ENCODE assay signal across 8 cellular contexts in the genomic region with DNA sequence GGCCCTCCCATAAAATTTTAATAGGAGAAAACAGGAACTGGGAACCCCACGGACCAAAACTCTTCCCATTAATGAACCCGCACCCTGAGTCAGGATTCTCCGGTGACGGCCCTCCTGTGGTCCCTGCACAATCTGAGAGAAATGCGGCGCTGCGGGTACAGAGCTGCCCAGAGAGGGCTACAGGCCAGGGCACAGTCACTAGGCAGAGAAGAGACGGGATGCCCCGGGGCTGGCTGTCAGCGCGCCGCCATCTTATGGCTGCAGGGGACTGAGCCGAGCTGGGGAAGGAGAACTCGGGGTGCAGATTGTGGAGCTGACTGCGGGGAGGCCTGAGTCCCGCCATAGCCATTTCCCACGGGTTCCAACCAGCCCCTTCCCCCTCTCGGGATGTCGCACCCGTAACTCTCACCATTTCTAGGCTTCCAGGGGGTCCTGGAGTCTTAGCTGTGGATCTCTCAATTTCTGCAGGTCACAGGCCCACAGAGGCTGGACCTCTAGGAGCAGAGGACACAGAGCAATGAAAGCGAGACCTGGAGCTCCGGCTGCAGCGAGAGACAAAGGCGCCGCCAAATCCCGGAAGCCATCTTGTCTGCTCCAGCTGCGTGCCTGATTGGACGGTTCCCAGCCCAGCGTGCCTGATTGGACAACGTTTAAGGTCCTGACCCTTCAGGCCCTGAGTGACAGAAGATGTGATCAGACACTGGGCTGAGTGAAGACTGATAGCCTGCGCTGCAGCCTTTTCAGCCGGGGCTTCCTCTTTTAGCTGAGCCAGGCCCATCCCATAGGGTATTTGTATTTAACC. TPM values are rescaled to one million over a fixed set of nuclear protein-coding genes. Genes with fewer than 3 reads are reported as not detected.
A peak's percentile ranks its signal among the peaks of the same experiment; 100 is the strongest.
DNase-seq lines count a peak whose midpoint lies in the region; TF ChIP-seq lines count a peak whose summit lies in the region.

A gene (minus strand): TSS at position 591 of the 802 bp plus-strand sequence. CDS start 179 bp downstream, at position 412.

- H3K9me3 ChIP-seq in ovary = no peaks in the 10 kb centered on the region
- H3K9me3 ChIP-seq in tibial artery = no peaks in the 10 kb centered on the region

- peaks cover 10% of the 10 kb centered on the region for H3K36me3 Mint-ChIP-seq in activated naive CD8-positive, alpha-beta T cell

- no peaks in the 10 kb centered on the region for H3K9me3 Mint-ChIP-seq in activated naive CD8-positive, alpha-beta T cell (ENCODE audit: low read depth)

- H3K4me1 Mint-ChIP-seq in activated naive CD8-positive, alpha-beta T cell (ENCODE audit: low read depth) = peaks cover 42% of the 10 kb centered on the region

- TF ChIP-seq CTCF in HFF-Myc (IDR thresholded peaks at IDR 0.05; ENCODE audit: low read depth, low read length, missing control alignments) (no peak), ovary (IDR thresholded peaks at IDR 0.05) (no peak), tibial artery (IDR thresholded peaks at IDR 0.05) (peak in 1 of 2 experiments; percentile 5)

- peak within 1 kb of the TSS; percentile 98 for H3K27ac Mint-ChIP-seq in activated naive CD8-positive, alpha-beta T cell

- H3K4me1 ChIP-seq in ovary (ENCODE audit: insufficient read depth) (peaks cover 2% of the 10 kb centered on the region), tibial artery (peaks cover 0 to 14% (median 6%) of the 10 kb centered on the region in 4 donors)

- peak within 1 kb of the TSS; percentile 39 to 60 for H3K27ac ChIP-seq in ovary
- H3K27ac ChIP-seq in tibial artery = peak within 1 kb of the TSS; percentile 77 to 87

- peak within 1 kb of the TSS; percentile 76 for H3K4me3 ChIP-seq in HFF-Myc (replicated peaks; ENCODE audit: low read depth, low read length)
- H3K4me3 ChIP-seq in ovary = peak within 1 kb of the TSS; percentile 65
- H3K4me3 ChIP-seq in tibial artery = peak within 1 kb of the TSS; percentile 84 to 91

- 0% methylated on average over 32 of the region's 32 CpGs for WGBS in ovary, 3 donors

- H3K4me3 Mint-ChIP-seq in activated naive CD8-positive, alpha-beta T cell = peak within 1 kb of the TSS; percentile 99

- peak; percentile 84 for DNase-seq in GM04504 (ENCODE audit: low read depth)
- DNase-seq in HFF-Myc (ENCODE audit: extremely low read depth, low read depth) = peak; percentile 80
- DNase-seq in MV-4-11 (lab: John Stamatoyannopoulos, UW) = peak; percentile 97
- DNase-seq in SKM-1 (lab: John Stamatoyannopoulos, UW; ENCODE audit: unreplicated experiment) = peak; percentile 75
- DNase-seq in head of caudate nucleus = peak; percentile 88 to 97 (median 94)
- DNase-seq in ovary = peak; percentile 79 to 89 (median 84)
- DNase-seq in tibial artery = peak; percentile 95

- no peaks in the 10 kb centered on the region for H3K27me3 ChIP-seq in ovary
- no peaks in the 10 kb centered on the region for H3K27me3 ChIP-seq in tibial artery

- H3K27me3 Mint-ChIP-seq in activated naive CD8-positive, alpha-beta T cell = no peaks in the 10 kb centered on the region

- TF ChIP-seq EP300 in ovary (IDR thresholded peaks at IDR 0.05) = no peak

- intact Hi-C loops in head of caudate nucleus (cut with DNase I) = no loop called here
- intact Hi-C loops in ovary (cut with DNase I) = no loop called here
- intact Hi-C loops in tibial artery (cut with DNase I; ENCODE audit: low total_unique reads) = no loop called here

- TF ChIP-seq POLR2A in ovary (IDR thresholded peaks at IDR 0.05) = no peak

- H3K36me3 ChIP-seq in ovary = no peaks in the 10 kb centered on the region
- H3K36me3 ChIP-seq in tibial artery = peaks cover 0 to 6% (median 0%) of the 10 kb centered on the region in 3 donors

RNA-seq across cellular contexts. Expression of the gene that starts here (rescaled TPM):
- 1 to 10 TPM; 4.3 to 9.6 (median 6.4) TPM for total RNA-seq in ovary
- 1 to 10 TPM; 3.9 to 6.1 TPM for polyA plus RNA-seq in ovary

Comparison
In these comparisons a context has a peak if more than half of its experiments do, and no peak if none do; other contexts are left out.
1. Peak in every context shown above with its lines: DNase-seq, H3K4me3 ChIP-seq and H3K27ac ChIP-seq.